In the genomic region with DNA sequence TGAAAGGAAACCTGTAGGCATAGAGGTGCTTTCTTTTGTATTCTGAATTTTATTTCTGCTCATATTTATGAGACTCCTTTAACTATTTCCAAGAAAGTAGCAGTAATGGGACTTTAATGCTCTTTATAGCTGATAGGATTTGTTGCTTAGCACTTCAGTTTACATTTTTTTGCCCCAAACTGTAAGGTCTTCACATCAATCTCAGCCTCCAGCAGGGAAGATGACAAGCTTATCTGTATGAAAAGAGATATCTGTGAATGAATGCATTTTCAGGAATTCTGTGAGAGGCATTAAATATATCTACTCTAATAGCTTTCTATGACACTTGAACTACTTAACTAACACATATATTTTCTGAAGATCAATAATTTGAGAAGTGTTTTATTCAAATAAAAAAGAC, we compare ENCODE assay signal across 34 cellular contexts.
"Had no signal": no experiment of that assay in that cellular context is flagged by ENCODE, and none has a peak within 500 bp of the region (broad histone marks: within the 10 kb centered on the region; RNA-seq: fewer than 3 reads in every experiment).

No MANE protein-coding gene starts in this region.

- DNase-seq: Karpas-422, Kasumi-1, KG1, MG63, MM.1S, MV-4-11, NCI-H1048, NCI-H1092, NCI-H1092 treated with DMSO at 0.1 percent for 48 hours, NCI-H1105, NCI-H1105 treated with DMSO at 0.1 percent for 48 hours, NCI-H1417, NCI-H1417 treated with DMSO at 0.1 percent for 48 hours, NCI-H1436, NCI-H1436 treated with DMSO at 0.1 percent for 48 hours, NCI-H146, NCI-H1694, NCI-H1694 treated with DMSO at 0.1 percent for 48 hours, NCI-H187, NCI-H187 treated with DMSO at 0.1 percent for 48 hours, NCI-H1930, NCI-H2029, NCI-H2029 treated with DMSO at 0.1 percent for 48 hours, NCI-H2081, NCI-H2081 treated with DMSO at 0.1 percent for 48 hours, NCI-H2107, NCI-H2171, NCI-H2171 treated with DMSO at 0.1 percent for 48 hours, NCI-H2227 treated with DMSO at 0.1 percent for 48 hours, NCI-H226, NCI-H345, NCI-H446, NCI-H446 treated with DMSO at 0.1 percent for 48 hours had no signal

- H3K27ac ChIP-seq: KMS-11 had no signal

- H3K36me3 ChIP-seq: MG63 had no signal

- H3K4me3 ChIP-seq: MG63 had no signal

- H3K4me2 ChIP-seq: KMS-11 had no signal

- H3K27me3 ChIP-seq: MG63 had no signal

- H3K9ac ChIP-seq: KMS-11 had no signal
